In genomic region chr12:123633379-123634141, GRCh38 we compare ENCODE assay signal across 8 cellular contexts. TPM values are rescaled to one million over a fixed set of nuclear protein-coding genes. Genes with fewer than 3 reads are reported as not detected.
A peak's percentile ranks its signal among the peaks of the same experiment; 100 is the strongest.
DNase-seq lines count a peak whose midpoint lies in the region; TF ChIP-seq lines count a peak whose summit lies in the region.

TSS of gene EIF2B1 (minus strand) at chr12:123633686. CDS start at chr12:123633557, 129 bp downstream.
TSS of gene GTF2H3 (plus strand) at chr12:123633829. CDS start at chr12:123633860, 31 bp downstream.

- TF ChIP-seq CTCF in GM20000 (IDR thresholded peaks at IDR 0.05; ENCODE audit: extremely low read depth, missing control alignments), result no peak

- H3K36me3 ChIP-seq in effector memory CD4-positive, alpha-beta T cell (ENCODE audit: control insufficient read depth, insufficient read depth, low read length), result peaks cover 23% of the 10 kb centered on the region

- POLR2A ChIA-PET in activated CD8-positive, alpha-beta memory T cell treated with anti-CD3 and anti-CD28 coated beads for 36 hours (lab: Charles Lee), result interaction anchor here (0.6 kb wide), 1 partner anchor 1179 kb away, joined by 3 read pairs; no protein-coding TSS in a partner anchor

- DNase-seq in CMK (ENCODE audit: low read depth) (peak; percentile 92), GM20000 (ENCODE audit: low spot score) (peak; percentile 97), HT-29 (ENCODE audit: low spot score) (peak; percentile 97), NOMO-1 (lab: John Stamatoyannopoulos, UW; ENCODE audit: unreplicated experiment in 2 of 2) (peak; percentile 98), medulla oblongata (ENCODE audit: extremely low spot score) (peak; percentile 97)
- DNase-seq in effector memory CD4-positive, alpha-beta T cell, result peak; percentile 92 to 95 (median 93)
- peak; percentile 94 for DNase-seq in stimulated activated CD8-positive, alpha-beta memory T cell treated with anti-CD3 and anti-CD28 coated beads, Interleukin-12 subunit alpha, Interleukin-12 subunit beta, amount 100 ng/mL, for 1 hour (ENCODE audit: low read depth)

- peak within 1 kb of the TSS; percentile 61 for H3K4me3 ChIP-seq in effector memory CD4-positive, alpha-beta T cell (ENCODE audit: insufficient read depth, low read depth, low read length, poor library complexity, severe bottlenecking)

- no peaks in the 10 kb centered on the region for H3K27me3 ChIP-seq in effector memory CD4-positive, alpha-beta T cell (replicated peaks; ENCODE audit: control insufficient read depth, insufficient read depth, low read length, poor library complexity, severe bottlenecking)

- CTCF ChIA-PET in activated CD8-positive, alpha-beta memory T cell treated with anti-CD3 and anti-CD28 coated beads for 36 hours (lab: Charles Lee), result no interaction called here

- H3K27ac ChIP-seq in effector memory CD4-positive, alpha-beta T cell (ENCODE audit: insufficient read depth, low read length, poor library complexity, severe bottlenecking), result peak within 1 kb of the TSS; percentile 78

- peaks cover 10% of the 10 kb centered on the region for H3K4me1 ChIP-seq in effector memory CD4-positive, alpha-beta T cell (ENCODE audit: control insufficient read depth, insufficient read depth, low read length, poor library complexity, severe bottlenecking)

- H3K9me3 ChIP-seq in effector memory CD4-positive, alpha-beta T cell (ENCODE audit: control insufficient read depth, low read length), result no peaks in the 10 kb centered on the region

RNA-seq across cellular contexts. Expression of gene EIF2B1, which starts in this region (rescaled TPM):
- 54.2 and 56.5 TPM in 2 replicates for total RNA-seq in HT-29 (2014; rRNA removed; shearing (Covaris generic))
- total RNA-seq in activated CD8-positive, alpha-beta memory T cell treated with anti-CD3 and anti-CD28 coated beads for 36 hours, result 10 to 100 TPM; 92.9 to 94.4 TPM

RNA-seq across cellular contexts. Expression of gene GTF2H3, which starts in this region (rescaled TPM):
- total RNA-seq in HT-29 (2014; rRNA removed; shearing (Covaris generic)), result 10.7 and 13.1 TPM in 2 replicates
- 10 to 100 TPM; 77.4 to 81.9 TPM for total RNA-seq in activated CD8-positive, alpha-beta memory T cell treated with anti-CD3 and anti-CD28 coated beads for 36 hours

Comparison
In these comparisons a context has a peak if more than half of its experiments do, and no peak if none do; other contexts are left out.
1. Peak in every context shown above with its lines: DNase-seq, H3K4me3 ChIP-seq and H3K27ac ChIP-seq.